12 cellular contexts compared by ENCODE assay signal in genomic region chr5:72441861-72442540, GRCh38.
DNase-seq lines count a peak whose midpoint lies in the region; ATAC-seq, FAIRE-seq and TF ChIP-seq lines count a peak whose summit lies in the region.
"Had no signal": no experiment of that assay in that cellular context is flagged by ENCODE, and none has a peak within 500 bp of the region (broad histone marks: within the 10 kb centered on the region; RNA-seq: fewer than 3 reads in every experiment).

No MANE protein-coding gene starts in this region.

- H3K9me3 ChIP-seq in fibroblast of lung (ENCODE audit: control insufficient read depth, insufficient read depth, low read depth, low read length) (no peaks in the 10 kb centered on the region), skeletal muscle satellite cell (replicated peaks; ENCODE audit: low read length) (no peaks in the 10 kb centered on the region)
- H3K9me3 ChIP-seq: prostate gland had no signal

- no peaks in the 10 kb centered on the region for H3K36me3 ChIP-seq in fibroblast of lung (ENCODE audit: control insufficient read depth, insufficient read depth, low read length)
- no peaks in the 10 kb centered on the region for H3K36me3 ChIP-seq in skeletal muscle satellite cell (ENCODE audit: insufficient read depth, low read length)
- H3K36me3 ChIP-seq: prostate gland had no signal

- no peak for TF ChIP-seq POLR2A in GM12892 (IDR thresholded peaks at IDR 0.05; ENCODE audit: low read depth, low read length)

- no peaks in the 10 kb centered on the region for H4K20me1 ChIP-seq in fibroblast of lung (ENCODE audit: control insufficient read depth, extremely low read depth, insufficient read depth, low read length)

- no peaks in the 10 kb centered on the region for H3K36me3 Mint-ChIP-seq in natural killer cell treated with Interleukin-12 subunit alpha and Interleukin-12 subunit beta and Interleukin-15 and Interleukin-18, amount 100 ng/mL, for 72 hours

- H3K4me3 ChIP-seq in fibroblast of lung (replicated peaks in 1 of 4; ENCODE audit: control extremely low read depth in 1 of 4, insufficient read depth in 1 of 4, low read depth in 3 of 4, low read length in 4 of 4) (no peak overlapping the region), skeletal muscle satellite cell (ENCODE audit: low read length) (peak overlapping the region; percentile 17)
- H3K4me3 ChIP-seq: prostate gland had no signal

- TF ChIP-seq CTCF in fibroblast of lung (conservative IDR thresholded peaks at IDR 0.05 in 1 of 2, IDR thresholded peaks at IDR 0.05 in 1 of 2; ENCODE audit: low read depth in 1 of 2, low read length in 2 of 2): no peak

- H3K4me1 ChIP-seq in fibroblast of lung (ENCODE audit: control insufficient read depth, extremely low read depth, insufficient read depth, low read length) (peaks cover 9% of the 10 kb centered on the region), skeletal muscle satellite cell (ENCODE audit: control insufficient read depth, insufficient read depth, low read length) (peaks cover 30% of the 10 kb centered on the region)
- H3K4me1 ChIP-seq: prostate gland had no signal

- no peaks in the 10 kb centered on the region for H3K79me2 ChIP-seq in fibroblast of lung (ENCODE audit: control insufficient read depth, insufficient read depth, low read length)

- H3K27ac Mint-ChIP-seq in natural killer cell treated with Interleukin-12 subunit alpha and Interleukin-12 subunit beta and Interleukin-15 and Interleukin-18, amount 100 ng/mL, for 72 hours: no peak overlapping the region

- peaks cover 2 to 7% of the 10 kb centered on the region in 2 donors for H3K27me3 Mint-ChIP-seq in natural killer cell treated with Interleukin-12 subunit alpha and Interleukin-12 subunit beta and Interleukin-15 and Interleukin-18, amount 100 ng/mL, for 72 hours

- H3K9ac ChIP-seq in fibroblast of lung (ENCODE audit: insufficient read depth, low read length) (no peak overlapping the region), skeletal muscle satellite cell (ENCODE audit: low read depth, low read length) (peak overlapping the region; percentile 69)

- H3K4me2 ChIP-seq in fibroblast of lung (ENCODE audit: extremely low read depth, insufficient read depth, low read length) (no peak overlapping the region), skeletal muscle satellite cell (ENCODE audit: low read length) (peak overlapping the region; percentile 69)

- H3K27me3 ChIP-seq in fibroblast of lung (ENCODE audit: control insufficient read depth, insufficient read depth, low read length) (no peaks in the 10 kb centered on the region), skeletal muscle satellite cell (ENCODE audit: control insufficient read depth, insufficient read depth, low read length) (no peaks in the 10 kb centered on the region)

- no peaks in the 10 kb centered on the region for H3K4me1 Mint-ChIP-seq in natural killer cell treated with Interleukin-12 subunit alpha and Interleukin-12 subunit beta and Interleukin-15 and Interleukin-18, amount 100 ng/mL, for 72 hours (ENCODE audit: low read depth in 2 of 2)

- FAIRE-seq in GM12892 (lab: Jason Lieb, UNC): peak; percentile 42
- FAIRE-seq: kidney had no signal

- DNase-seq in GM12892 (ENCODE audit: insufficient read length): no peak
- DNase-seq in SW 1271 (lab: John Stamatoyannopoulos, UW): peak; percentile 54 to 67
- DNase-seq in fibroblast of lung (ENCODE audit: low read depth in 2 of 2): peak; percentile 90 to 96
- no peak for DNase-seq in NCI-H2171 treated with DMSO at 0.1 percent for 48 hours (lab: John Stamatoyannopoulos, UW)
- DNase-seq in effector CD4-positive, alpha-beta T cell: no peak
- DNase-seq in stimulated activated CD4-positive, alpha-beta T cell treated with anti-CD3 and anti-CD28 coated beads, Interleukin-2, amount 100 ng/mL, for 24 hours: no peak
- no peak for DNase-seq in natural killer cell treated with Interleukin-12 subunit alpha and Interleukin-12 subunit beta and Interleukin-15 and Interleukin-18, amount 100 ng/mL, for 72 hours (ENCODE audit: low spot score)
- DNase-seq: activated CD4-positive, alpha-beta T cell treated with anti-CD3 and anti-CD28 coated beads, Interleukin-2, amount 50 U/mL, for 4 hours; kidney; SIG-M5 had no signal

- no peak overlapping the region for H3K4me3 Mint-ChIP-seq in natural killer cell treated with Interleukin-12 subunit alpha and Interleukin-12 subunit beta and Interleukin-15 and Interleukin-18, amount 100 ng/mL, for 72 hours

- H3K9me3 Mint-ChIP-seq in natural killer cell treated with Interleukin-12 subunit alpha and Interleukin-12 subunit beta and Interleukin-15 and Interleukin-18, amount 100 ng/mL, for 72 hours: no peaks in the 10 kb centered on the region

- ATAC-seq in natural killer cell treated with Interleukin-12 subunit alpha and Interleukin-12 subunit beta and Interleukin-15 and Interleukin-18, amount 100 ng/mL, for 72 hours: no peak

- no peak overlapping the region for H2AFZ ChIP-seq in fibroblast of lung (ENCODE audit: low read length)

- peak overlapping the region; percentile 89 for H3K27ac ChIP-seq in fibroblast of lung (ENCODE audit: insufficient read depth, low read length)
- H3K27ac ChIP-seq: prostate gland had no signal

Comparison
In these comparisons a context has a peak if more than half of its experiments do, and no peak if none do; other contexts are left out.
1. DNase-seq: peak in SW 1271 (2 of 2) and fibroblast of lung (2 of 2); none in GM12892 (single experiment), NCI-H2171 treated with DMSO at 0.1 percent for 48 hours (single experiment), effector CD4-positive, alpha-beta T cell (single experiment), stimulated activated CD4-positive, alpha-beta T cell treated with anti-CD3 and anti-CD28 coated beads, Interleukin-2, amount 100 ng/mL, for 24 hours (0 of 2) and natural killer cell treated with Interleukin-12 subunit alpha and Interleukin-12 subunit beta and Interleukin-15 and Interleukin-18, amount 100 ng/mL, for 72 hours (single experiment).